Comparison of ENCODE assay signal across 1 cellular context in genomic region chr17:4014148-4014927, GRCh38.
TF ChIP-seq lines count a peak whose summit lies in the region.

No MANE protein-coding gene starts in this region.

TF ChIP-seq in HepG2, 621 proteins besides CTCF, POLR2A, EP300 and RAD21 (continued from another document):
- TF ChIP-seq, protein P1, sequence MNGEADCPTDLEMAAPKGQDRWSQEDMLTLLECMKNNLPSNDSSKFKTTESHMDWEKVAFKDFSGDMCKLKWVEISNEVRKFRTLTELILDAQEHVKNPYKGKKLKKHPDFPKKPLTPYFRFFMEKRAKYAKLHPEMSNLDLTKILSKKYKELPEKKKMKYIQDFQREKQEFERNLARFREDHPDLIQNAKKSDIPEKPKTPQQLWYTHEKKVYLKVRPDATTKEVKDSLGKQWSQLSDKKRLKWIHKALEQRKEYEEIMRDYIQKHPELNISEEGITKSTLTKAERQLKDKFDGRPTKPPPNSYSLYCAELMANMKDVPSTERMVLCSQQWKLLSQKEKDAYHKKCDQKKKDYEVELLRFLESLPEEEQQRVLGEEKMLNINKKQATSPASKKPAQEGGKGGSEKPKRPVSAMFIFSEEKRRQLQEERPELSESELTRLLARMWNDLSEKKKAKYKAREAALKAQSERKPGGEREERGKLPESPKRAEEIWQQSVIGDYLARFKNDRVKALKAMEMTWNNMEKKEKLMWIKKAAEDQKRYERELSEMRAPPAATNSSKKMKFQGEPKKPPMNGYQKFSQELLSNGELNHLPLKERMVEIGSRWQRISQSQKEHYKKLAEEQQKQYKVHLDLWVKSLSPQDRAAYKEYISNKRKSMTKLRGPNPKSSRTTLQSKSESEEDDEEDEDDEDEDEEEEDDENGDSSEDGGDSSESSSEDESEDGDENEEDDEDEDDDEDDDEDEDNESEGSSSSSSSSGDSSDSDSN (CRISPR knock-in tag; IDR thresholded peaks at IDR 0.05): peak; percentile 82
- TF ChIP-seq PCBP1 (IDR thresholded peaks at IDR 0.05; ENCODE audit: borderline replicate concordance, low read depth, low read length): no peak
- no peak for TF ChIP-seq DDIT3 (CRISPR knock-in tag; IDR thresholded peaks at IDR 0.05)
- TF ChIP-seq ZNF24 (IDR thresholded peaks at IDR 0.05): no peak
- TF ChIP-seq POLR2G (IDR thresholded peaks at IDR 0.05; ENCODE audit: low read depth, low read length): no peak
- no peak for TF ChIP-seq ISX (CRISPR knock-in tag; conservative IDR thresholded peaks at IDR 0.05)
- TF ChIP-seq ZNF724P (CRISPR knock-in tag; IDR thresholded peaks at IDR 0.05; ENCODE audit: borderline replicate concordance): no peak
- no peak for TF ChIP-seq MAF1 (CRISPR knock-in tag; IDR thresholded peaks at IDR 0.05; ENCODE audit: borderline replicate concordance)
- TF ChIP-seq ZNF142 (CRISPR knock-in tag; IDR thresholded peaks at IDR 0.05): no peak
- no peak for TF ChIP-seq GATA4 (IDR thresholded peaks at IDR 0.05; ENCODE audit: borderline replicate concordance, low read depth)
- no peak for TF ChIP-seq SALL2 (CRISPR knock-in tag; IDR thresholded peaks at IDR 0.05)
- TF ChIP-seq ZNF766 (CRISPR knock-in tag; IDR thresholded peaks at IDR 0.05; ENCODE audit: borderline replicate concordance): no peak
- TF ChIP-seq SMAD9 (CRISPR knock-in tag; IDR thresholded peaks at IDR 0.05): no peak
- no peak; the same call in 1 of the 2 replicates for TF ChIP-seq ZNF619 (CRISPR knock-in tag; IDR thresholded peaks at IDR 0.05)
- TF ChIP-seq KLF9 (CRISPR knock-in tag; IDR thresholded peaks at IDR 0.05; ENCODE audit: low read depth): no peak
- no peak; the same call in 1 of the 2 replicates for TF ChIP-seq JUND (CRISPR knock-in tag; IDR thresholded peaks at IDR 0.05)
- no peak for TF ChIP-seq TMF1 (CRISPR knock-in tag; IDR thresholded peaks at IDR 0.05; ENCODE audit: low read depth)
- TF ChIP-seq ZNF678 (CRISPR knock-in tag; IDR thresholded peaks at IDR 0.05): no peak
- no peak for TF ChIP-seq PLRG1 (conservative IDR thresholded peaks at IDR 0.05)
- no peak for TF ChIP-seq ZNF180 (CRISPR knock-in tag; IDR thresholded peaks at IDR 0.05; ENCODE audit: borderline replicate concordance, low read depth)
- TF ChIP-seq ATF7 (IDR thresholded peaks at IDR 0.05): no peak
- TF ChIP-seq ATF7 (CRISPR knock-in tag; IDR thresholded peaks at IDR 0.05): no peak
- no peak for TF ChIP-seq JARID2 (CRISPR knock-in tag; IDR thresholded peaks at IDR 0.05; ENCODE audit: insufficient replicate concordance)
- no peak for TF ChIP-seq RFX3 (CRISPR knock-in tag; IDR thresholded peaks at IDR 0.05)
- no peak for TF ChIP-seq KAT2B (IDR thresholded peaks at IDR 0.05; ENCODE audit: borderline replicate concordance, low read depth, low read length)
- TF ChIP-seq CC2D1A (CRISPR knock-in tag; IDR thresholded peaks at IDR 0.05): no peak
- TF ChIP-seq FIP1L1 (IDR thresholded peaks at IDR 0.05; ENCODE audit: borderline replicate concordance, insufficient read depth, low read depth, low read length): no peak
- TF ChIP-seq ZNF383 (CRISPR knock-in tag; IDR thresholded peaks at IDR 0.05; ENCODE audit: borderline replicate concordance): no peak
- TF ChIP-seq ZNF740 (CRISPR knock-in tag; IDR thresholded peaks at IDR 0.05): no peak
- TF ChIP-seq ZNF577 (CRISPR knock-in tag; IDR thresholded peaks at IDR 0.05; ENCODE audit: borderline replicate concordance, low read depth): no peak
- TF ChIP-seq NR3C1 (CRISPR knock-in tag; IDR thresholded peaks at IDR 0.05): no peak
- peak; percentile 57; the same call in 1 of the 2 replicates for TF ChIP-seq MEIS1 (CRISPR knock-in tag; IDR thresholded peaks at IDR 0.05; ENCODE audit: borderline replicate concordance)
- no peak for TF ChIP-seq ZNF431 (CRISPR knock-in tag; IDR thresholded peaks at IDR 0.05; ENCODE audit: borderline replicate concordance, low read depth)
- peak; percentile 90 for TF ChIP-seq ZNF121 (CRISPR knock-in tag; IDR thresholded peaks at IDR 0.05)
- TF ChIP-seq ZNF256 (CRISPR knock-in tag; conservative IDR thresholded peaks at IDR 0.05): no peak
- TF ChIP-seq ZNF441 (CRISPR knock-in tag; IDR thresholded peaks at IDR 0.05; ENCODE audit: borderline replicate concordance): peak; percentile 60
- TF ChIP-seq, protein P2, sequence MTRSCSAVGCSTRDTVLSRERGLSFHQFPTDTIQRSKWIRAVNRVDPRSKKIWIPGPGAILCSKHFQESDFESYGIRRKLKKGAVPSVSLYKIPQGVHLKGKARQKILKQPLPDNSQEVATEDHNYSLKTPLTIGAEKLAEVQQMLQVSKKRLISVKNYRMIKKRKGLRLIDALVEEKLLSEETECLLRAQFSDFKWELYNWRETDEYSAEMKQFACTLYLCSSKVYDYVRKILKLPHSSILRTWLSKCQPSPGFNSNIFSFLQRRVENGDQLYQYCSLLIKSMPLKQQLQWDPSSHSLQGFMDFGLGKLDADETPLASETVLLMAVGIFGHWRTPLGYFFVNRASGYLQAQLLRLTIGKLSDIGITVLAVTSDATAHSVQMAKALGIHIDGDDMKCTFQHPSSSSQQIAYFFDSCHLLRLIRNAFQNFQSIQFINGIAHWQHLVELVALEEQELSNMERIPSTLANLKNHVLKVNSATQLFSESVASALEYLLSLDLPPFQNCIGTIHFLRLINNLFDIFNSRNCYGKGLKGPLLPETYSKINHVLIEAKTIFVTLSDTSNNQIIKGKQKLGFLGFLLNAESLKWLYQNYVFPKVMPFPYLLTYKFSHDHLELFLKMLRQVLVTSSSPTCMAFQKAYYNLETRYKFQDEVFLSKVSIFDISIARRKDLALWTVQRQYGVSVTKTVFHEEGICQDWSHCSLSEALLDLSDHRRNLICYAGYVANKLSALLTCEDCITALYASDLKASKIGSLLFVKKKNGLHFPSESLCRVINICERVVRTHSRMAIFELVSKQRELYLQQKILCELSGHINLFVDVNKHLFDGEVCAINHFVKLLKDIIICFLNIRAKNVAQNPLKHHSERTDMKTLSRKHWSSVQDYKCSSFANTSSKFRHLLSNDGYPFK (CRISPR knock-in tag; IDR thresholded peaks at IDR 0.05; ENCODE audit: borderline replicate concordance): peak; percentile 43; the same call in 1 of the 2 replicates
- TF ChIP-seq, protein P3, sequence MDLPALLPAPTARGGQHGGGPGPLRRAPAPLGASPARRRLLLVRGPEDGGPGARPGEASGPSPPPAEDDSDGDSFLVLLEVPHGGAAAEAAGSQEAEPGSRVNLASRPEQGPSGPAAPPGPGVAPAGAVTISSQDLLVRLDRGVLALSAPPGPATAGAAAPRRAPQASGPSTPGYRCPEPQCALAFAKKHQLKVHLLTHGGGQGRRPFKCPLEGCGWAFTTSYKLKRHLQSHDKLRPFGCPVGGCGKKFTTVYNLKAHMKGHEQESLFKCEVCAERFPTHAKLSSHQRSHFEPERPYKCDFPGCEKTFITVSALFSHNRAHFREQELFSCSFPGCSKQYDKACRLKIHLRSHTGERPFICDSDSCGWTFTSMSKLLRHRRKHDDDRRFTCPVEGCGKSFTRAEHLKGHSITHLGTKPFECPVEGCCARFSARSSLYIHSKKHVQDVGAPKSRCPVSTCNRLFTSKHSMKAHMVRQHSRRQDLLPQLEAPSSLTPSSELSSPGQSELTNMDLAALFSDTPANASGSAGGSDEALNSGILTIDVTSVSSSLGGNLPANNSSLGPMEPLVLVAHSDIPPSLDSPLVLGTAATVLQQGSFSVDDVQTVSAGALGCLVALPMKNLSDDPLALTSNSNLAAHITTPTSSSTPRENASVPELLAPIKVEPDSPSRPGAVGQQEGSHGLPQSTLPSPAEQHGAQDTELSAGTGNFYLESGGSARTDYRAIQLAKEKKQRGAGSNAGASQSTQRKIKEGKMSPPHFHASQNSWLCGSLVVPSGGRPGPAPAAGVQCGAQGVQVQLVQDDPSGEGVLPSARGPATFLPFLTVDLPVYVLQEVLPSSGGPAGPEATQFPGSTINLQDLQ (CRISPR knock-in tag; IDR thresholded peaks at IDR 0.05): no peak
- no peak for TF ChIP-seq ZNF75D (CRISPR knock-in tag; IDR thresholded peaks at IDR 0.05; ENCODE audit: borderline replicate concordance)
- TF ChIP-seq ELF1 (CRISPR knock-in tag; IDR thresholded peaks at IDR 0.05): no peak
- 0 out of 2 replicates have a peak, but pooled peaks have one; percentile 26 for TF ChIP-seq NR2F6 (IDR thresholded peaks at IDR 0.05)
- TF ChIP-seq NR2F6 (CRISPR knock-in tag; IDR thresholded peaks at IDR 0.05): peak; percentile 45
